Comparison of ENCODE assay signal across 13 cellular contexts in the genomic region with DNA sequence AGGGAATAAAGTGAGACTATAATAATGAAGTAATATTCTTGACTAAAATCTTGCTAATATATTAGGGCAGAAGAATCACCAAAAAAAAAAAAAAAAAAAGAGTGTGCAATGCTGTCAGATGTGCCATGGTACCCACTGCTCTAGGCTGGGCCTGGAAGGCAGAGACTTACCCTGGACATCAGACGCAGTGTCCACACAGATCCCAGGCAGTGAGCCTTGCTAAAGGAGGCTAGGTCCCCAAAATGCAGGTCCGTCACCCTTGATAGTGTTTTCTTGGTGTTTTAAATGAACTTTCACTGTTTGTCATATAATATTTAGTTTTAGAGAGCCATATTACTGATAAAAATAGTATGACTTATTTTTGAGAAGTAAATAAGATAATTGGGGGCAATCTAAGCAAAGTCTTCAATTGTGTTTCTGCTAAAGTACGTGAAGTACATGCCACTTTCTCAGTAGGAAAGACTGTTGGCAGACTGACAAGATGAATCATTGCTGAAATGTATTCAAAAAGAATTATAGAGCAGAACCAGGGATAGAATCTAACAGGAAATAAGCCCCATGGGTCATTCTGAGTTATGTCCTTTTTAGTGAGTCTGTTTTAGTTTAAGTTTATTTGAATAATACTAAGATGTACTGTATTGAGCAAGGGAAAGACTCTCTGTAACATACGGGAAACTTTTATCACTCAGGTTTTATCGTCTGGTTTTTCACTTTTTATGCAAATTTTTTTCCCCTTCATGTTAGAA.
DNase-seq lines count a peak whose midpoint lies in the region; ATAC-seq, FAIRE-seq and TF ChIP-seq lines count a peak whose summit lies in the region.
"Had no signal": no experiment of that assay in that cellular context is flagged by ENCODE, and none has a peak within 500 bp of the region (broad histone marks: within the 10 kb centered on the region; RNA-seq: fewer than 3 reads in every experiment).

No MANE protein-coding gene starts in this region.

- H3K27me3 Mint-ChIP-seq in activated CD8-positive, alpha-beta memory T cell treated with anti-CD3 and anti-CD28 coated beads, Interleukin-2, amount 10 ng/mL, durations not matched to agents 7 days and 5 days: no peaks in the 10 kb centered on the region

- FAIRE-seq in A549 (lab: Jason Lieb, UNC): no peak
- FAIRE-seq: islet of Langerhans had no signal

- 31% methylated on average over 5 of the region's 5 CpGs for WGBS in A549 (ENCODE audit: missing lambda C conversion rate)
- WGBS in esophagus muscularis mucosa: 52% methylated on average over 5 of the region's 5 CpGs

- H3K36me3 ChIP-seq in esophagus muscularis mucosa: no peaks in the 10 kb centered on the region
- H3K36me3 ChIP-seq: prostate gland had no signal

- POLR2A ChIA-PET in A549 (lab: Yijun Ruan, JAX): no interaction called here

- DNase-seq in A549 (ENCODE audit: low read depth in 1 of 2, low spot score in 1 of 2) (peak; percentile 32 to 50), H4 (ENCODE audit: low spot score) (peak; percentile 69), foreskin keratinocyte (peak; percentile 68 to 85), putamen (ENCODE audit: low spot score) (no peak), esophagus muscularis mucosa (ENCODE audit: extremely low spot score) (no peak)
- no peak for DNase-seq in stimulated activated CD4-positive, alpha-beta T cell treated with anti-CD3 and anti-CD28 coated beads, Interleukin-4, amount 100 ng/mL, for 24 hours
- DNase-seq in activated CD8-positive, alpha-beta memory T cell treated with anti-CD3 and anti-CD28 coated beads, Interleukin-2, amount 10 ng/mL, durations not matched to agents 7 days and 5 days: no peak
- DNase-seq: CD4-positive, alpha-beta memory T cell had no signal

- ATAC-seq in A549 (peak; percentile 64 to 73; a peak in 5 of 6 replicates), SK-N-SH treated with all-trans-retinoic acid at 6 μM for 48 hours (peak; percentile 95), foreskin keratinocyte (peak; percentile 73)
- no peak for ATAC-seq in activated CD8-positive, alpha-beta memory T cell treated with anti-CD3 and anti-CD28 coated beads, Interleukin-2, amount 10 ng/mL, durations not matched to agents 7 days and 5 days
- ATAC-seq: Panc1 had no signal

- CTCF ChIA-PET in A549 (lab: Yijun Ruan, JAX): interaction anchor here (0.7 to 1.3 kb wide), 2 partner anchors 13 to 33 kb away, joined by 3 to 4 read pairs; no protein-coding TSS in a partner anchor
- CTCF ChIA-PET in activated CD8-positive, alpha-beta memory T cell treated with anti-CD3 and anti-CD28 coated beads, Interleukin-2, amount 10 ng/mL, durations not matched to agents 7 days and 5 days (lab: Charles Lee): no interaction called here

- no peak overlapping the region for H3K4me3 ChIP-seq in A549
- H3K4me3 ChIP-seq in esophagus muscularis mucosa: no peak overlapping the region
- H3K4me3 ChIP-seq: prostate gland had no signal

- H3K27me3 ChIP-seq in foreskin keratinocyte (no peaks in the 10 kb centered on the region), esophagus muscularis mucosa (no peaks in the 10 kb centered on the region)

- H3K9me3 ChIP-seq in A549: no peaks in the 10 kb centered on the region
- H3K9me3 ChIP-seq in esophagus muscularis mucosa: no peaks in the 10 kb centered on the region
- H3K9me3 ChIP-seq: prostate gland had no signal

- TF ChIP-seq EP300 in A549 (IDR thresholded peaks at IDR 0.05) (no peak), esophagus muscularis mucosa (IDR thresholded peaks at IDR 0.05) (no peak)

- H3K27ac Mint-ChIP-seq in activated CD8-positive, alpha-beta memory T cell treated with anti-CD3 and anti-CD28 coated beads, Interleukin-2, amount 10 ng/mL, durations not matched to agents 7 days and 5 days: no peak overlapping the region

- no peak for TF ChIP-seq RAD21 in A549 (conservative IDR thresholded peaks at IDR 0.05 in 1 of 2, IDR thresholded peaks at IDR 0.05 in 1 of 2)

- peak overlapping the region; percentile 63 for H3K4me2 ChIP-seq in A549

- intact Hi-C loops in esophagus muscularis mucosa (cut with DNase I): no loop called here

- no peak for TF ChIP-seq CTCF in A549 (IDR thresholded peaks at IDR 0.05)
- no peak for TF ChIP-seq CTCF in foreskin keratinocyte (conservative IDR thresholded peaks at IDR 0.05)
- TF ChIP-seq CTCF in esophagus muscularis mucosa (IDR thresholded peaks at IDR 0.05): no peak

- peaks cover 23% of the 10 kb centered on the region for H3K4me1 ChIP-seq in A549
- H3K4me1 ChIP-seq in foreskin keratinocyte: peaks cover 31% of the 10 kb centered on the region
- H3K4me1 ChIP-seq in esophagus muscularis mucosa: peaks cover 0 to 12% (median 7%) of the 10 kb centered on the region in 4 donors
- H3K4me1 ChIP-seq: prostate gland had no signal

- no peaks in the 10 kb centered on the region for H3K4me1 Mint-ChIP-seq in activated CD8-positive, alpha-beta memory T cell treated with anti-CD3 and anti-CD28 coated beads, Interleukin-2, amount 10 ng/mL, durations not matched to agents 7 days and 5 days
- H3K4me1 Mint-ChIP-seq: CD4-positive, alpha-beta memory T cell had no signal

- H3K4me3 Mint-ChIP-seq in activated CD8-positive, alpha-beta memory T cell treated with anti-CD3 and anti-CD28 coated beads, Interleukin-2, amount 10 ng/mL, durations not matched to agents 7 days and 5 days: no peak overlapping the region
- H3K4me3 Mint-ChIP-seq: brain; CD4-positive, alpha-beta memory T cell had no signal

- no peaks in the 10 kb centered on the region for H3K9me3 Mint-ChIP-seq in activated CD8-positive, alpha-beta memory T cell treated with anti-CD3 and anti-CD28 coated beads, Interleukin-2, amount 10 ng/mL, durations not matched to agents 7 days and 5 days (ENCODE audit: low read depth)

- peak overlapping the region; percentile 66 to 78 for H3K27ac ChIP-seq in A549
- H3K27ac ChIP-seq in foreskin keratinocyte: peak overlapping the region; percentile 1
- H3K27ac ChIP-seq in esophagus muscularis mucosa (replicated peaks in 1 of 4): no peak overlapping the region
- H3K27ac ChIP-seq: prostate gland had no signal

- TF ChIP-seq POLR2A in A549 (IDR thresholded peaks at IDR 0.05; ENCODE audit: low read length): no peak
- no peak for TF ChIP-seq POLR2A in esophagus muscularis mucosa (IDR thresholded peaks at IDR 0.05; ENCODE audit: low read depth)

- no peaks in the 10 kb centered on the region for H3K36me3 Mint-ChIP-seq in activated CD8-positive, alpha-beta memory T cell treated with anti-CD3 and anti-CD28 coated beads, Interleukin-2, amount 10 ng/mL, durations not matched to agents 7 days and 5 days
- H3K36me3 Mint-ChIP-seq: brain had no signal

TF ChIP-seq in A549, 52 proteins besides CTCF, POLR2A, EP300 and RAD21:
- TF ChIP-seq JUNB (IDR thresholded peaks at IDR 0.05) (0 out of 2 replicates have a peak, but pooled peaks have one; percentile 26), RNF2 (IDR thresholded peaks at IDR 0.05; ENCODE audit: borderline replicate concordance, low read depth) (no peak), FOSL2 (IDR thresholded peaks at IDR 0.05) (no peak; the same call in 1 of the 2 replicates), FOSL2 (CRISPR knock-in tag; IDR thresholded peaks at IDR 0.05) (peak; percentile 26; the same call in 1 of the 2 replicates), SMC3 (IDR thresholded peaks at IDR 0.05) (no peak), BHLHE40 (IDR thresholded peaks at IDR 0.05; ENCODE audit: low read depth, low read length) (no peak), NFE2L2 (conservative IDR thresholded peaks at IDR 0.05; ENCODE audit: low read length) (no peak), ZFP36 (IDR thresholded peaks at IDR 0.05; ENCODE audit: borderline replicate concordance, partially characterized antibody) (no peak)
- TF ChIP-seq, protein P1, sequence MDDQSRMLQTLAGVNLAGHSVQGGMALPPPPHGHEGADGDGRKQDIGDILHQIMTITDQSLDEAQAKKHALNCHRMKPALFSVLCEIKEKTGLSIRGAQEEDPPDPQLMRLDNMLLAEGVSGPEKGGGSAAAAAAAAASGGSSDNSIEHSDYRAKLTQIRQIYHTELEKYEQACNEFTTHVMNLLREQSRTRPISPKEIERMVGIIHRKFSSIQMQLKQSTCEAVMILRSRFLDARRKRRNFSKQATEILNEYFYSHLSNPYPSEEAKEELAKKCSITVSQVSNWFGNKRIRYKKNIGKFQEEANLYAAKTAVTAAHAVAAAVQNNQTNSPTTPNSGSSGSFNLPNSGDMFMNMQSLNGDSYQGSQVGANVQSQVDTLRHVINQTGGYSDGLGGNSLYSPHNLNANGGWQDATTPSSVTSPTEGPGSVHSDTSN (IDR thresholded peaks at IDR 0.05): no peak
- TF ChIP-seq, protein P2, sequence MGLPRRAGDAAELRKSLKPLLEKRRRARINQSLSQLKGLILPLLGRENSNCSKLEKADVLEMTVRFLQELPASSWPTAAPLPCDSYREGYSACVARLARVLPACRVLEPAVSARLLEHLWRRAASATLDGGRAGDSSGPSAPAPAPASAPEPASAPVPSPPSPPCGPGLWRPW (IDR thresholded peaks at IDR 0.05): no peak

TF ChIP-seq in SK-N-SH treated with all-trans-retinoic acid at 6 μM for 48 hours, 23 proteins besides CTCF, POLR2A, EP300 and RAD21:
- TF ChIP-seq ZC3H10 (CRISPR knock-in tag; IDR thresholded peaks at IDR 0.05): peak; percentile 65; the same call in 1 of the 2 replicates
- TF ChIP-seq GLIS3 (CRISPR knock-in tag; IDR thresholded peaks at IDR 0.05): no peak
- no peak for TF ChIP-seq OSR1 (CRISPR knock-in tag; IDR thresholded peaks at IDR 0.05)
- TF ChIP-seq ZFP30 (CRISPR knock-in tag; IDR thresholded peaks at IDR 0.05): no peak
- TF ChIP-seq TOX (CRISPR knock-in tag; IDR thresholded peaks at IDR 0.05; ENCODE audit: borderline replicate concordance): peak; percentile 90

Comparison
In these comparisons a context has a peak if more than half of its experiments do, and no peak if none do; other contexts are left out.
1. DNase-seq: peak in A549 (2 of 2), H4 (single experiment) and foreskin keratinocyte (2 of 2); none in putamen (single experiment), stimulated activated CD4-positive, alpha-beta T cell treated with anti-CD3 and anti-CD28 coated beads, Interleukin-4, amount 100 ng/mL, for 24 hours (single experiment), activated CD8-positive, alpha-beta memory T cell treated with anti-CD3 and anti-CD28 coated beads, Interleukin-2, amount 10 ng/mL, durations not matched to agents 7 days and 5 days (single experiment) and esophagus muscularis mucosa (single experiment).
2. H3K27ac ChIP-seq: peak in A549 (2 of 2) and foreskin keratinocyte (single experiment); none in esophagus muscularis mucosa (0 of 4).